ENCODE assay signal across 1 cellular context in the genomic region with DNA sequence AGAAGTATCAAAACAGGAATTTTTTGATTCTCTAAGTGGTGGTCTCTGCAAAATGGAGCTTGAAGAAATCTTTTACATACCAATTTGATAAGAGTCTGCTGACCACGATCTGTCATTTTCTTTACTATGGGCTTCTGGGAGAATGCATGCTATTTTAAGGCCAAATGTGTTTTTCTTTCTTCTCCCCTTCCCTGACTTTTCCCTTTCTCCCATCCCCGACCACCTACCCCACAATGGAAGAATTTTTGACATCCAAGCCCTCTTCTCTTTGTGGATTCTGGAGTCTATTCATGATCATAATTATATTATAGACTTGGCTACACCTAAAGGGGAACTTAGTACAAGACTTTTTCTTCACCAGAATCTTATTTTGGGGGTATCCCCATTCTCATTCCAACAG.
TF ChIP-seq lines count a peak whose summit lies in the region.

No MANE protein-coding gene starts in this region.

TF ChIP-seq in K562, 482 proteins besides CTCF, POLR2A, EP300 and RAD21:
- TF ChIP-seq MIER1 (IDR thresholded peaks at IDR 0.05; ENCODE audit: low read depth) (no peak), POLR2B (IDR thresholded peaks at IDR 0.05; ENCODE audit: low read depth, partially characterized antibody) (peak; percentile 21), HIVEP1 (CRISPR knock-in tag; IDR thresholded peaks at IDR 0.05) (no peak), POLR2AphosphoS5 (IDR thresholded peaks at IDR 0.05; ENCODE audit: control insufficient read depth, insufficient read depth, low read depth, low read length) (peak; percentile 37; the same call in 1 of the 2 replicates), ZNF785 (CRISPR knock-in tag; IDR thresholded peaks at IDR 0.05) (no peak), U2AF1 (optimal IDR thresholded peaks at IDR 0.05; ENCODE audit: low read depth, low read length) (no peak), TAL1 (IDR thresholded peaks at IDR 0.05) (no peak), SUPT5H (IDR thresholded peaks at IDR 0.05) (peak; percentile 51), HNRNPK (IDR thresholded peaks at IDR 0.05; ENCODE audit: low read depth, low read length, poor library complexity, severe bottlenecking) (no peak)
- TF ChIP-seq, protein P1, sequence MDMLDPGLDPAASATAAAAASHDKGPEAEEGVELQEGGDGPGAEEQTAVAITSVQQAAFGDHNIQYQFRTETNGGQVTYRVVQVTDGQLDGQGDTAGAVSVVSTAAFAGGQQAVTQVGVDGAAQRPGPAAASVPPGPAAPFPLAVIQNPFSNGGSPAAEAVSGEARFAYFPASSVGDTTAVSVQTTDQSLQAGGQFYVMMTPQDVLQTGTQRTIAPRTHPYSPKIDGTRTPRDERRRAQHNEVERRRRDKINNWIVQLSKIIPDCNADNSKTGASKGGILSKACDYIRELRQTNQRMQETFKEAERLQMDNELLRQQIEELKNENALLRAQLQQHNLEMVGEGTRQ (CRISPR knock-in tag; IDR thresholded peaks at IDR 0.05) = no peak
- TF ChIP-seq, protein P2, sequence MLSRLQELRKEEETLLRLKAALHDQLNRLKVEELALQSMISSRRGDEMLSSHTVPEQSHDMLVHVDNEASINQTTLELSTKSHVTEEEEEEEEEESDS (CRISPR knock-in tag; IDR thresholded peaks at IDR 0.05) = no peak
